7 cellular contexts compared by ENCODE assay signal in the genomic region with DNA sequence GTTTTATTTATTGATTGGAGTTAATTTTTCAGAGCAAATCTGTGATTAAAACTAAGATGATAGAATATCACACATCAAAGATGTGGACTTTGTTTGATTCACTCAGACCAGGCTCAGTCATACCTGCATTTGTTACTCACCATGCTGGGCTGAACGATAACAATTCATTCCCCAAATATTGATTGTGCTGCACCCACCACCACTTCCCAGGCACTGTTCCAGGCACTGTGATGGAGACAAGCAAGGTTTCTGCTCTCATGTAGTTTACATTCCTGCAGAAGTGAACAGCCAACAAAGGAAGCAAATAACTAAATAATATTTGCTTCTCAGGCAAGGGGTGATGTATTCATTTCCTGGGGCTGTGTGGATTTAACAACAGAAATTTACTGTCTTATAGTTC.
"Had no signal": no experiment of that assay in that cellular context is flagged by ENCODE, and none has a peak within 500 bp of the region (broad histone marks: within the 10 kb centered on the region; RNA-seq: fewer than 3 reads in every experiment).

No MANE protein-coding gene starts in this region.

- ATAC-seq: HCT116 had no signal

- H3K4me1 ChIP-seq: HAP-1 had no signal

- DNase-seq: GM23248, GOT3, H7, HFFc6, IMR-90 had no signal

- H3K4me3 ChIP-seq: GM23248, HAP-1 had no signal

- H3K27ac ChIP-seq: GM23248 had no signal

- H3K36me3 ChIP-seq: HAP-1 had no signal

- H3K9me3 ChIP-seq: HAP-1 had no signal
